10 cellular contexts compared by ENCODE assay signal in genomic region chr10:129958118-129958685, GRCh38. TPM values are rescaled to one million over a fixed set of nuclear protein-coding genes. Genes with fewer than 3 reads are reported as not detected.
DNase-seq lines count a peak whose midpoint lies in the region; ATAC-seq, FAIRE-seq and TF ChIP-seq lines count a peak whose summit lies in the region.
"Had no signal": no experiment of that assay in that cellular context is flagged by ENCODE, and none has a peak within 500 bp of the region (broad histone marks: within the 10 kb centered on the region; RNA-seq: fewer than 3 reads in every experiment).

No MANE protein-coding gene starts in this region.

- no peak overlapping the region for H2AFZ ChIP-seq in HepG2 (ENCODE audit: low read length)

- H3K4me1 ChIP-seq in HepG2 (ENCODE audit: insufficient read depth, low read length) (peaks cover 13% of the 10 kb centered on the region), right lobe of liver (peaks cover 0 to 16% (median 0%) of the 10 kb centered on the region in 4 donors), mesodermal cell (ENCODE audit: control insufficient read depth, insufficient read depth, low read length, poor library complexity, severe bottlenecking) (peaks cover 18% of the 10 kb centered on the region), vagina (peaks cover 6% of the 10 kb centered on the region)

- H3K79me2 ChIP-seq in HepG2 (ENCODE audit: insufficient read depth, low read length) = no peaks in the 10 kb centered on the region

- no peak for TF ChIP-seq EP300 in HepG2 (IDR thresholded peaks at IDR 0.05; ENCODE audit: low read depth in 2 of 2, low read length in 2 of 2)
- no peak for TF ChIP-seq EP300 in HepG2 (CRISPR knock-in tag; IDR thresholded peaks at IDR 0.05; ENCODE audit: borderline replicate concordance)

- H3K4me3 ChIP-seq in HepG2 (replicated peaks in 1 of 3; ENCODE audit: insufficient read depth in 1 of 3, low read depth in 2 of 3, low read length in 3 of 3) (no peak overlapping the region), right lobe of liver (no peak overlapping the region), astrocyte of the spinal cord (ENCODE audit: low read depth, low read length) (no peak overlapping the region), mesodermal cell (ENCODE audit: extremely low read depth, insufficient read depth, low read length, poor library complexity, severe bottlenecking) (peak overlapping the region; percentile 20), vagina (peak overlapping the region; percentile 21 to 33)

- no peak for DNase-seq in HepG2 (ENCODE audit: low spot score)
- no peak for DNase-seq in right lobe of liver
- DNase-seq in astrocyte of the spinal cord (ENCODE audit: low read depth, low spot score) = no peak
- no peak for DNase-seq in vagina (ENCODE audit: extremely low spot score in 2 of 2)
- no peak for DNase-seq in Kasumi-1 (lab: John Stamatoyannopoulos, UW)
- DNase-seq in AG08395 (ENCODE audit: low spot score) = no peak
- DNase-seq: posterior cingulate gyrus had no signal

- H3K27ac ChIP-seq in HepG2 (ENCODE audit: extremely low read length, insufficient read depth, low read length) (no peak overlapping the region), right lobe of liver (no peak overlapping the region), mesodermal cell (ENCODE audit: low read depth, low read length, severe bottlenecking) (no peak overlapping the region), vagina (peak overlapping the region; percentile 60)

- TF ChIP-seq RAD21 in HepG2 (CRISPR knock-in tag; IDR thresholded peaks at IDR 0.05) = no peak

- peaks cover 0 to 43% of the 10 kb centered on the region in 2 experiments for H3K27me3 ChIP-seq in HepG2 (ENCODE audit: control insufficient read depth in 1 of 2, insufficient read depth in 2 of 2, low read length in 2 of 2)
- H3K27me3 ChIP-seq in right lobe of liver = peaks cover 20 to 67% of the 10 kb centered on the region in 2 donors
- peaks cover 17% of the 10 kb centered on the region for H3K27me3 ChIP-seq in vagina

- POLR2A ChIA-PET in HepG2 (lab: Yijun Ruan, JAX) = no interaction called here

- 86% methylated on average over 20 of the region's 20 CpGs for WGBS in HepG2 (ENCODE audit: low lambda C conversion rate)
- WGBS in right lobe of liver (ENCODE audit: insufficient coverage, low coverage, low lambda C conversion rate, missing lambda C conversion rate) = 34% methylated on average over 17 of the region's 20 CpGs
- 4 to 11% methylated on average over 4 to 13 of the region's 20 CpGs for WGBS in mesodermal cell (ENCODE audit: insufficient coverage in 2 of 2), 2 experiments

- TF ChIP-seq CTCF in HepG2 (CRISPR knock-in tag; IDR thresholded peaks at IDR 0.05) = no peak
- TF ChIP-seq CTCF in right lobe of liver (IDR thresholded peaks at IDR 0.05) = no peak
- peak; percentile 17 for TF ChIP-seq CTCF in astrocyte of the spinal cord (IDR thresholded peaks at IDR 0.05; ENCODE audit: low read depth, low read length)
- no peak for TF ChIP-seq CTCF in vagina (IDR thresholded peaks at IDR 0.05)

- in situ Hi-C loops in HepG2 (cut with HindIII; ENCODE audit: extremely low pct_ligation_motif_present, low pct_unique_long_range_greater_than_20kb) (loop anchor here (25.0 kb wide), 1 partner anchor 1696 kb away; no protein-coding TSS in a partner anchor), astrocyte of the spinal cord (cut with HindIII; ENCODE audit: low sequenced_read_pairs) (no loop called here)

- H4K20me1 ChIP-seq in HepG2 (ENCODE audit: insufficient read depth, low read length) = no peaks in the 10 kb centered on the region

- no peak for ATAC-seq in HepG2
- no peak for ATAC-seq in right lobe of liver
- ATAC-seq in HG02610 (IDR thresholded peaks at IDR 0.05; ENCODE audit: unreplicated experiment) = no peak

- CTCF ChIA-PET in HepG2 (lab: Yijun Ruan, JAX; ENCODE audit: low intra/inter-chr PET ratio, low total read pairs) = no interaction called here

- H3K9ac ChIP-seq in HepG2 (ENCODE audit: insufficient read depth, low read depth, low read length) = no peak overlapping the region

- H3K9me3 ChIP-seq in HepG2 (ENCODE audit: low read length) = no peaks in the 10 kb centered on the region
- H3K9me3 ChIP-seq in right lobe of liver = no peaks in the 10 kb centered on the region
- no peaks in the 10 kb centered on the region for H3K9me3 ChIP-seq in mesodermal cell (ENCODE audit: control insufficient read depth, low read length)
- no peaks in the 10 kb centered on the region for H3K9me3 ChIP-seq in vagina

- TF ChIP-seq POLR2A in HepG2 (IDR thresholded peaks at IDR 0.05; ENCODE audit: insufficient read depth in 1 of 2, low read depth in 2 of 2, low read length in 2 of 2) = no peak
- no peak for TF ChIP-seq POLR2A in right lobe of liver (IDR thresholded peaks at IDR 0.05)
- no peak for TF ChIP-seq POLR2A in vagina (IDR thresholded peaks at IDR 0.05)

- no peak for FAIRE-seq in HepG2 (lab: Jason Lieb, UNC)
- FAIRE-seq: HTR-8/SVneo had no signal

- no TSS peak for BruUV-seq in HepG2 (replicated peaks; lab: Mats Ljungman, UMichigan)

- intact Hi-C loops in HepG2 (cut with micrococcal nuclease; ENCODE audit: unreplicated experiment) = no loop called here
- intact Hi-C loops in right lobe of liver (cut with DNase I) = no loop called here
- intact Hi-C loops in vagina (cut with DNase I) = no loop called here

- H3K36me3 ChIP-seq in HepG2 (replicated peaks in 1 of 2; ENCODE audit: control insufficient read depth in 1 of 2, insufficient read depth in 2 of 2, low read length in 2 of 2) (no peaks in the 10 kb centered on the region), right lobe of liver (no peaks in the 10 kb centered on the region), mesodermal cell (ENCODE audit: control insufficient read depth, insufficient read depth, low read length) (no peaks in the 10 kb centered on the region), vagina (no peaks in the 10 kb centered on the region)

- H3K4me2 ChIP-seq in HepG2 (ENCODE audit: low read depth, low read length) = no peak overlapping the region

TF ChIP-seq in HepG2, 621 proteins besides CTCF, POLR2A, EP300 and RAD21:
- peak; percentile 49; the same call in 1 of the 2 replicates for TF ChIP-seq EZH2 (conservative IDR thresholded peaks at IDR 0.05; ENCODE audit: low read depth, low read length)
- no peak for TF ChIP-seq SRSF4 (IDR thresholded peaks at IDR 0.05; ENCODE audit: low read depth, low read length, poor library complexity, severe bottlenecking)
- TF ChIP-seq NAIF1 (CRISPR knock-in tag; IDR thresholded peaks at IDR 0.05; ENCODE audit: borderline replicate concordance) = no peak
- TF ChIP-seq MED8 (CRISPR knock-in tag; IDR thresholded peaks at IDR 0.05; ENCODE audit: insufficient replicate concordance) = no peak

RNA-seq across cellular contexts. Expression of gene EBF3, which starts 5.9 kb away (rescaled TPM):
- total RNA-seq in HepG2 (2016; rRNA removed; fragmentation: Illumina TruSeq; extraction: Trizol) (not detected in 2 replicates), right lobe of liver (under 1 TPM in 1 of 6 experiments, not detected in 5; 0.12 TPM), vagina (10.6 TPM)
- not detected in 2 replicates for total RNA-seq in HepG2 (2016; cell fraction: cytosol; rRNA removed; fragmentation: Illumina TruSeq; extraction: Trizol; ENCODE audit: low read depth)
- not detected in 2 replicates for total RNA-seq in HepG2 (2016; cell fraction: insoluble cytoplasmic fraction; rRNA removed; fragmentation: Illumina TruSeq; extraction: Trizol)
- not detected in 2 replicates for total RNA-seq in HepG2 (2016; cell fraction: membrane; rRNA removed; fragmentation: Illumina TruSeq; extraction: Trizol)
- total RNA-seq in HepG2 (2016; cell fraction: nucleus; rRNA removed; fragmentation: Illumina TruSeq; extraction: Trizol) = not detected in 2 replicates
- not detected in 2 replicates for polyA plus RNA-seq in HepG2 (2011; rRNA removed)
- not detected in 2 replicates for polyA plus RNA-seq in HepG2 (2011; cell fraction: cytosol; rRNA removed)
- polyA plus RNA-seq in HepG2 (2011; cell fraction: nucleus; rRNA removed) = not detected in 2 replicates
- 0.13 and 0.16 TPM in 2 replicates for polyA plus RNA-seq in HepG2 (2012)
- not detected in 2 replicates for polyA plus RNA-seq in HepG2 (2016; cell fraction: cytosol; fragmentation: Illumina TruSeq; extraction: Trizol; ENCODE audit: low read depth)
- polyA plus RNA-seq in HepG2 (2016; cell fraction: insoluble cytoplasmic fraction; fragmentation: Illumina TruSeq; extraction: Trizol; ENCODE audit: low read depth) = not detected in 2 replicates
- not detected in 2 replicates for polyA plus RNA-seq in HepG2 (2016; cell fraction: membrane; fragmentation: Illumina TruSeq; extraction: Trizol; ENCODE audit: low read depth)
- polyA plus RNA-seq in HepG2 (2016; cell fraction: nucleus; fragmentation: Illumina TruSeq; extraction: Trizol; ENCODE audit: insufficient read depth, low read depth) = not detected in 2 replicates
- not detected in 2 replicates for polyA minus RNA-seq in HepG2 (2011; rRNA and poly(A)+ RNA removed; ENCODE audit: low replicate concordance)
- not detected in 2 replicates for polyA minus RNA-seq in HepG2 (2011; cell fraction: cytosol; rRNA and poly(A)+ RNA removed)
- polyA minus RNA-seq in HepG2 (2011; cell fraction: nucleus; rRNA and poly(A)+ RNA removed) = not detected in 2 replicates
- 5.8 TPM for polyA plus RNA-seq in mesodermal cell (2013, experiment 1 of 2)
- 4.6 TPM for polyA plus RNA-seq in mesodermal cell (2013, experiment 2 of 2)

Comparison
In these comparisons a context has a peak if more than half of its experiments do, and no peak if none do; other contexts are left out.
1. H3K4me3 ChIP-seq: peak in mesodermal cell (single experiment) and vagina (2 of 2); none in HepG2 (0 of 3), right lobe of liver (0 of 3) and astrocyte of the spinal cord (single experiment).
2. RNA of gene EBF3, which starts 5.9 kb away (total RNA-seq): 10.6 TPM in vagina (single experiment); not detected in HepG2 and 0.12 TPM in right lobe of liver; every median in the first group is over 10 times any median in the second.